ENCODE assay signal across 16 cellular contexts in genomic region chrX:13102636-13103035, GRCh38. TPM values are rescaled to one million over a fixed set of nuclear protein-coding genes. Genes with fewer than 3 reads are reported as not detected.
DNase-seq lines count a peak whose midpoint lies in the region; ATAC-seq, FAIRE-seq and TF ChIP-seq lines count a peak whose summit lies in the region.
"Had no signal": no experiment of that assay in that cellular context is flagged by ENCODE, and none has a peak within 500 bp of the region (broad histone marks: within the 10 kb centered on the region; RNA-seq: fewer than 3 reads in every experiment).

No MANE protein-coding gene starts in this region.

- H2AFZ ChIP-seq in osteoblast (ENCODE audit: low read length), result no peak overlapping the region

- CTCF ChIA-PET in A549 (lab: Yijun Ruan, JAX), result interaction anchor here (0.6 to 1.3 kb wide), 3 partner anchors 17 to 156 kb away, joined by 3 read pairs; no protein-coding TSS in a partner anchor
- CTCF ChIA-PET in T-cell (lab: Charles Lee), result interaction anchor here in 1 of 2 donors (1.1 kb wide), 1 partner anchor 156 kb away, joined by 3 read pairs; no protein-coding TSS in a partner anchor

- H3K4me3 ChIP-seq in A549 (no peak overlapping the region), choroid plexus epithelial cell (ENCODE audit: low read depth, low read length) (no peak overlapping the region), osteoblast (ENCODE audit: insufficient read depth, low read length) (no peak overlapping the region)
- H3K4me3 ChIP-seq: HAP-1, vagina had no signal

- POLR2A ChIA-PET in A549 (lab: Yijun Ruan, JAX) (interaction anchor here (1.7 kb wide), 1 partner anchor 124 kb away, joined by 10 read pairs; no protein-coding TSS in a partner anchor), T-cell (lab: Charles Lee) (interaction anchor here in 1 of 2 donors (0.5 kb wide), 1 partner anchor 165 kb away, joined by 3 read pairs; no protein-coding TSS in a partner anchor)

- H3K4me2 ChIP-seq in A549 (peak overlapping the region; percentile 67), osteoblast (ENCODE audit: insufficient read depth, low read length) (no peak overlapping the region)

- H3K9me3 Mint-ChIP-seq in HFFc6, result no peaks in the 10 kb centered on the region
- H3K9me3 Mint-ChIP-seq in T-cell, result no peaks in the 10 kb centered on the region
- H3K9me3 Mint-ChIP-seq: activated CD8-positive, alpha-beta T cell treated with anti-CD3 and anti-CD28 coated beads for 36 hours had no signal

- H3K4me3 Mint-ChIP-seq in HFFc6 (peak overlapping the region; percentile 63), T-cell (no peak overlapping the region)
- H3K4me3 Mint-ChIP-seq: activated CD8-positive, alpha-beta T cell treated with anti-CD3 and anti-CD28 coated beads for 36 hours had no signal

- no peaks in the 10 kb centered on the region for H3K36me3 ChIP-seq in osteoblast (ENCODE audit: insufficient read depth, low read length)
- H3K36me3 ChIP-seq: HAP-1, vagina had no signal

- FAIRE-seq in A549 (lab: Jason Lieb, UNC), result peak; percentile 84
- FAIRE-seq: frontal cortex, HTR-8/SVneo had no signal

- DNase-seq in A549 (ENCODE audit: low read depth in 1 of 2, low spot score in 1 of 2), result no peak
- peak; percentile 51 for DNase-seq in HFFc6
- DNase-seq in choroid plexus epithelial cell (ENCODE audit: low read depth), result peak; percentile 47
- no peak for DNase-seq in osteoblast (ENCODE audit: insufficient read length, low spot score, missing footprints)
- no peak for DNase-seq in DMS79 (lab: John Stamatoyannopoulos, UW)
- no peak for DNase-seq in T-cell
- DNase-seq in GM19240 (ENCODE audit: insufficient read length, low spot score), result no peak
- DNase-seq: activated CD8-positive, alpha-beta T cell treated with anti-CD3 and anti-CD28 coated beads for 36 hours; activated gamma-delta T cell treated with Interleukin-2 at 50 U/mL for 16 hours; NCI-H446 had no signal

- H3K27ac ChIP-seq in A549 (peak overlapping the region; percentile 82 to 88), osteoblast (ENCODE audit: low read depth, low read length) (peak overlapping the region; percentile 1)

- H3K4me1 Mint-ChIP-seq in HFFc6 (ENCODE audit: low read depth) (peaks cover 49% of the 10 kb centered on the region), T-cell (peaks cover 38 to 53% (median 44%) of the 10 kb centered on the region in 3 donors)

- H3K27me3 ChIP-seq in osteoblast (ENCODE audit: insufficient read depth, low read length), result no peaks in the 10 kb centered on the region
- H3K27me3 ChIP-seq: vagina had no signal

- peaks cover 5% of the 10 kb centered on the region; the same call in 1 of the 3 replicates for H3K9me3 ChIP-seq in A549
- no peaks in the 10 kb centered on the region for H3K9me3 ChIP-seq in osteoblast (ENCODE audit: low read depth, low read length)
- H3K9me3 ChIP-seq: HAP-1, vagina had no signal

- TF ChIP-seq CTCF in A549 (IDR thresholded peaks at IDR 0.05) (no peak), HFFc6 (IDR thresholded peaks at IDR 0.05) (no peak), choroid plexus epithelial cell (conservative IDR thresholded peaks at IDR 0.05; ENCODE audit: low read depth, low read length) (no peak), osteoblast (IDR thresholded peaks at IDR 0.05; ENCODE audit: extremely low read depth, low read depth, low read length) (no peak)

- peaks cover 43% of the 10 kb centered on the region for H3K4me1 ChIP-seq in A549
- H3K4me1 ChIP-seq in osteoblast (ENCODE audit: insufficient read depth, low read length), result peaks cover 16% of the 10 kb centered on the region
- H3K4me1 ChIP-seq: vagina had no signal

- no peaks in the 10 kb centered on the region for H3K79me2 ChIP-seq in osteoblast (ENCODE audit: insufficient read depth, low read length)

- TF ChIP-seq POLR2A in A549 (IDR thresholded peaks at IDR 0.05; ENCODE audit: low read length), result no peak

- H3K36me3 Mint-ChIP-seq in HFFc6 (ENCODE audit: low read depth), result no peaks in the 10 kb centered on the region
- H3K36me3 Mint-ChIP-seq in T-cell, result no peaks in the 10 kb centered on the region

- H3K27me3 Mint-ChIP-seq in HFFc6 (ENCODE audit: insufficient read depth) (no peaks in the 10 kb centered on the region; the same call in 1 of the 2 replicates), T-cell (peaks cover 0 to 48% of the 10 kb centered on the region in 2 donors)
- H3K27me3 Mint-ChIP-seq: activated CD8-positive, alpha-beta T cell treated with anti-CD3 and anti-CD28 coated beads for 36 hours had no signal

- H3K27ac Mint-ChIP-seq in HFFc6 (peak overlapping the region; percentile 79), T-cell (peak overlapping the region in 1 of 2 donors; percentile 90)
- H3K27ac Mint-ChIP-seq: activated CD8-positive, alpha-beta T cell treated with anti-CD3 and anti-CD28 coated beads for 36 hours had no signal

- H4K20me1 ChIP-seq in osteoblast (ENCODE audit: insufficient read depth, low read length), result no peaks in the 10 kb centered on the region

- TF ChIP-seq EP300 in A549 (IDR thresholded peaks at IDR 0.05), result no peak

- ATAC-seq in A549, result no peak
- ATAC-seq in T-cell (replicated peaks in 1 of 4), result no peak
- no peak for ATAC-seq in GM18873 (IDR thresholded peaks at IDR 0.05; ENCODE audit: low FRiP score, unreplicated experiment)

- TF ChIP-seq RAD21 in A549 (conservative IDR thresholded peaks at IDR 0.05 in 1 of 2, IDR thresholded peaks at IDR 0.05 in 1 of 2), result no peak

TF ChIP-seq in A549, 52 proteins besides CTCF, POLR2A, EP300 and RAD21:
- TF ChIP-seq CEBPB (IDR thresholded peaks at IDR 0.05) (no peak), PHF8 (IDR thresholded peaks at IDR 0.05; ENCODE audit: borderline replicate concordance, low read depth) (no peak), CBX2 (IDR thresholded peaks at IDR 0.05; ENCODE audit: borderline replicate concordance, low read depth) (no peak), TP53 (CRISPR knock-in tag; IDR thresholded peaks at IDR 0.05) (no peak), FOSL2 (IDR thresholded peaks at IDR 0.05) (no peak), FOSL2 (CRISPR knock-in tag; IDR thresholded peaks at IDR 0.05) (no peak), E2F6 (IDR thresholded peaks at IDR 0.05; ENCODE audit: borderline replicate concordance, low read depth) (no peak), FOXS1 (CRISPR knock-in tag; IDR thresholded peaks at IDR 0.05) (no peak), JUNB (IDR thresholded peaks at IDR 0.05) (no peak), GATA3 (IDR thresholded peaks at IDR 0.05; ENCODE audit: borderline replicate concordance) (no peak), HOXA7 (CRISPR knock-in tag; IDR thresholded peaks at IDR 0.05) (no peak), RCOR1 (IDR thresholded peaks at IDR 0.05; ENCODE audit: low read depth, low read length) (no peak), HOXB13 (CRISPR knock-in tag; IDR thresholded peaks at IDR 0.05; ENCODE audit: low read depth) (no peak), EHMT2 (IDR thresholded peaks at IDR 0.05; ENCODE audit: low read depth) (no peak)

RNA-seq across cellular contexts. Expression of gene FAM9C, which starts 58.2 kb away (rescaled TPM):
- polyA plus RNA-seq in A549 (2011; rRNA removed), result not detected in 2 replicates
- polyA plus RNA-seq in A549 (2012; cell fraction: cytosol; rRNA removed), result not detected in 2 replicates
- 0.01 TPM in 1 of 2 replicates, not detected in the other for polyA plus RNA-seq in A549 (2012; cell fraction: nucleus; rRNA removed)
- polyA plus RNA-seq in A549 (2017; fragmentation: RNase III; extraction: RNeasy Plus Mini Kit Qiagen cat#74134 plus additional on column Dnase treatment), result 0.03 TPM in 1 of 3 replicates, not detected in the others
- not detected in 2 replicates for polyA minus RNA-seq in A549 (2011; rRNA and poly(A)+ RNA removed)
- total RNA-seq in HFFc6 (2021; fragmentation: NEBNext Ultra II Directional; extraction: Animal tissue kit (Norgen Biotek cat#: 25700)), result not detected
- under 0.01 TPM in 1 of 2 replicates, not detected in the other for total RNA-seq in osteoblast
- total RNA-seq in T-cell, result not detected
- total RNA-seq: activated CD8-positive, alpha-beta T cell treated with anti-CD3 and anti-CD28 coated beads for 36 hours; vagina had no signal
- polyA plus RNA-seq: neural cell had no signal

Comparison
In these comparisons a context has a peak if more than half of its experiments do, and no peak if none do; other contexts are left out.
1. DNase-seq: peak in HFFc6 (single experiment) and choroid plexus epithelial cell (single experiment); none in A549 (0 of 2), osteoblast (single experiment), DMS79 (single experiment), T-cell (0 of 34) and GM19240 (single experiment).